In the genomic region with DNA sequence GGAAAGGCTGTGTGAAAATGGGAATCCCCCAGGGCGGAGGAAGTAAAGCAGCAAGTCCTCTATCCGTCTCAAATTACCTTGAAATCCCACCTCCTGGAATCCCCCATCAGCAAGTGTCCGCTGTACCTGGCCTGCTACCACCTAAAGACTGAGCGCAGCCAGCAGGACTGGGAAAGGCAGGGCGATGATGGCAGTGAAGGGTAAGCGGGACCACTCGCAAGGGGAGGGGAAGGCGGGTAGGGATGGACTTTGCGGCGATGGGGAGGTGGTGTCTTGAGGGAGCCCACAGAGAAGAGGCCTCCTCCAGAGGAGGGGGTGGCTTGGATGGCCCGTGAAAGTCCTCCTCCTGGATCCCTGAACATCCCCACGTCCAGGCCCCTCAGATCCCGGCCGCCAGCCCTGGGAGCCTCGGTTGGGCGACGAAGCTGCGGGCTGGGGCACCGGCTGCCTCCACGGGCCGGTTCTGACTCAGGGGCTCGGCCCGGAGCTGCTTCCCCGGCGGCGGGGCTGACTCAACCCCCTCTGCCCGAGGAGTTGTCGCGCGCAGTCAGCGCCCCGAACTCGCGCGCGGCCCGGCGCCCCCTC, we compare ENCODE assay signal across 8 cellular contexts. TPM values are rescaled to one million over a fixed set of nuclear protein-coding genes. Genes with fewer than 3 reads are reported as not detected.
DNase-seq lines count a peak whose midpoint lies in the region; ATAC-seq, FAIRE-seq and TF ChIP-seq lines count a peak whose summit lies in the region.

No MANE protein-coding gene starts in this region.

- no peak for ATAC-seq in GM21825 (IDR thresholded peaks at IDR 0.05; ENCODE audit: unreplicated experiment)

- H3K4me3 ChIP-seq in BLaER1: peak overlapping the region; percentile 91
- peak overlapping the region in 3 of 4 donors; percentile 49 to 96 (median 51) for H3K4me3 ChIP-seq in adrenal gland
- peak overlapping the region; percentile 81 to 84 for H3K4me3 ChIP-seq in right atrium auricular region

- no peak for TF ChIP-seq POLR2A in adrenal gland (IDR thresholded peaks at IDR 0.05)

- WGBS in adrenal gland, 4 donors: 12 to 51% (median 23%) methylated on average over 10 to 38 of the region's 38 CpGs

- no peaks in the 10 kb centered on the region for H4K20me1 ChIP-seq in BLaER1

- DNase-seq in HTR-8/SVneo (ENCODE audit: insufficient read length, low spot score) (peak; percentile 62), adrenal gland (peak in 6 of 7 donors; percentile 18 to 52 (median 35)), right atrium auricular region (ENCODE audit: low spot score) (no peak), retina (peak; percentile 80), SHP77 (lab: John Stamatoyannopoulos, UW) (no peak), mucosa of gallbladder (ENCODE audit: low spot score) (no peak)

- TF ChIP-seq CTCF in adrenal gland (IDR thresholded peaks at IDR 0.05): no peak
- TF ChIP-seq CTCF in right atrium auricular region (IDR thresholded peaks at IDR 0.05): no peak

- peak; percentile 71 for FAIRE-seq in HTR-8/SVneo (lab: Jason Lieb, UNC)

- peak overlapping the region; percentile 84 for H3K9ac ChIP-seq in BLaER1

- peaks cover 9% of the 10 kb centered on the region for H3K36me3 ChIP-seq in BLaER1
- H3K36me3 ChIP-seq in adrenal gland (replicated peaks in 1 of 2): no peaks in the 10 kb centered on the region
- peaks cover 9% of the 10 kb centered on the region for H3K36me3 ChIP-seq in right atrium auricular region

- H3K27ac ChIP-seq in BLaER1 (peak overlapping the region; percentile 81), adrenal gland (peak overlapping the region in 4 of 5 donors; percentile 49 to 91 (median 64)), right atrium auricular region (peak overlapping the region; percentile 86 to 97)

- H3K4me1 ChIP-seq in BLaER1: peaks cover 42% of the 10 kb centered on the region
- peaks cover 4 to 5% of the 10 kb centered on the region in 2 donors for H3K4me1 ChIP-seq in adrenal gland (replicated peaks in 1 of 2)
- H3K4me1 ChIP-seq in right atrium auricular region: peaks cover 0 to 44% of the 10 kb centered on the region in 2 donors

- H3K27me3 ChIP-seq in BLaER1 (no peaks in the 10 kb centered on the region), adrenal gland (no peaks in the 10 kb centered on the region), right atrium auricular region (no peaks in the 10 kb centered on the region)

- H3K9me3 ChIP-seq in BLaER1 (no peaks in the 10 kb centered on the region), adrenal gland (replicated peaks in 1 of 3) (no peaks in the 10 kb centered on the region), right atrium auricular region (no peaks in the 10 kb centered on the region)

- intact Hi-C loops in adrenal gland (cut with DNase I): no loop called here

- peak overlapping the region; percentile 99 for H3K4me2 ChIP-seq in BLaER1

RNA-seq across cellular contexts. Expression of gene LARP6, which starts 0.6 kb away (rescaled TPM):
- 10 to 100 TPM in 3 of 8 donors, 1 to 10 TPM in 5; 6.2 to 36.5 (median 9.6) TPM for total RNA-seq in adrenal gland
- polyA plus RNA-seq in adrenal gland: 10 to 100 TPM in 2 of 3 donors, 1 to 10 TPM in 1; 8.1 to 25.0 (median 12.3) TPM
- total RNA-seq in right atrium auricular region: 10 to 100 TPM; 20.2 to 57.8 TPM
- total RNA-seq in mucosa of gallbladder: 23.5 TPM

RNA-seq across cellular contexts. Expression of gene THAP10, which starts 38.9 kb away (rescaled TPM):
- total RNA-seq in adrenal gland (1 to 10 TPM; 1.2 to 5.6 (median 3.8) TPM), right atrium auricular region (1 to 10 TPM; 3.1 to 6.3 TPM), mucosa of gallbladder (4.9 TPM)
- polyA plus RNA-seq in adrenal gland: 1 to 10 TPM in 2 of 3 donors, under 1 TPM in 1; 0.97 to 4.0 (median 1.1) TPM

RNA-seq across cellular contexts. Expression of gene LRRC49, which starts 39.3 kb away (rescaled TPM):
- total RNA-seq in adrenal gland (10 to 100 TPM in 3 of 8 donors, 1 to 10 TPM in 5; 4.4 to 14.9 (median 8.1) TPM), right atrium auricular region (10 to 100 TPM; 23.4 to 35.3 TPM), mucosa of gallbladder (9.8 TPM)
- 10 to 100 TPM in 1 of 3 donors, 1 to 10 TPM in 2; 8.1 to 12.5 (median 8.7) TPM for polyA plus RNA-seq in adrenal gland

Comparison
In these comparisons a context has a peak if more than half of its experiments do, and no peak if none do; other contexts are left out.
1. DNase-seq: peak in HTR-8/SVneo (single experiment), adrenal gland (6 of 7) and retina (single experiment); none in right atrium auricular region (single experiment), SHP77 (0 of 2) and mucosa of gallbladder (single experiment).
2. Peak in every context shown above with its lines, with median percentiles within 50 percentile points of each other: H3K27ac ChIP-seq and H3K4me3 ChIP-seq.